In genomic region chr11:73233211-73233610, GRCh38 we compare ENCODE assay signal across 18 cellular contexts. TPM values are rescaled to one million over a fixed set of nuclear protein-coding genes. Genes with fewer than 3 reads are reported as not detected.
"Had no signal": no experiment of that assay in that cellular context is flagged by ENCODE, and none has a peak within 500 bp of the region (broad histone marks: within the 10 kb centered on the region; RNA-seq: fewer than 3 reads in every experiment).

No MANE protein-coding gene starts in this region.

- H3K27ac Mint-ChIP-seq: activated CD8-positive, alpha-beta T cell treated with anti-CD3 and anti-CD28 coated beads, Interleukin-2, amount 10 ng/mL, durations not matched to agents 7 days and 5 days; activated T-helper 1 cell treated with anti-CD3 and anti-CD28 coated beads, Interleukin-12 subunit alpha, Interleukin-12 subunit beta, Interleukin-2, Interleukin-4 antibody, amounts not matched to agents 30 ng/mL and 10 ng/mL and 1 ng/mL, durations not matched to agents 14 hours and 24 hours and 36 hours; brain; natural killer cell; stimulated activated naive CD8-positive, alpha-beta T cell treated with anti-CD3 and anti-CD28 coated beads, Interleukin-15, Interleukin-2, amounts not matched to agents 100 ng/mL and 50 ng/mL, for 24 hours had no signal

- H3K27me3 Mint-ChIP-seq: stimulated activated naive CD8-positive, alpha-beta T cell treated with anti-CD3 and anti-CD28 coated beads, Interleukin-15, Interleukin-2, amounts not matched to agents 100 ng/mL and 50 ng/mL, for 24 hours had no signal

- H3K27ac ChIP-seq: prostate gland, testis, VCaP had no signal

- H3K36me3 Mint-ChIP-seq: brain, natural killer cell had no signal

- H3K4me1 ChIP-seq: prostate gland, testis had no signal

- H3K27me3 ChIP-seq: testis had no signal

- H3K4me3 Mint-ChIP-seq: activated CD8-positive, alpha-beta T cell treated with anti-CD3 and anti-CD28 coated beads, Interleukin-2, amount 10 ng/mL, durations not matched to agents 7 days and 5 days; activated T-helper 1 cell treated with anti-CD3 and anti-CD28 coated beads, Interleukin-12 subunit alpha, Interleukin-12 subunit beta, Interleukin-2, Interleukin-4 antibody, amounts not matched to agents 30 ng/mL and 10 ng/mL and 1 ng/mL, durations not matched to agents 14 hours and 24 hours and 36 hours; brain; central memory CD8-positive, alpha-beta T cell; natural killer cell; stimulated activated naive CD8-positive, alpha-beta T cell treated with anti-CD3 and anti-CD28 coated beads, Interleukin-15, Interleukin-2, amounts not matched to agents 100 ng/mL and 50 ng/mL, for 24 hours had no signal

- ATAC-seq: activated CD8-positive, alpha-beta T cell treated with anti-CD3 and anti-CD28 coated beads, Interleukin-2, amount 10 ng/mL, durations not matched to agents 7 days and 5 days; esophagus mucosa; natural killer cell had no signal

- H3K9me3 Mint-ChIP-seq: activated T-helper 1 cell treated with anti-CD3 and anti-CD28 coated beads, Interleukin-12 subunit alpha, Interleukin-12 subunit beta, Interleukin-2, Interleukin-4 antibody, amounts not matched to agents 30 ng/mL and 10 ng/mL and 1 ng/mL, durations not matched to agents 14 hours and 24 hours and 36 hours; central memory CD8-positive, alpha-beta T cell; natural killer cell; stimulated activated naive CD8-positive, alpha-beta T cell treated with anti-CD3 and anti-CD28 coated beads, Interleukin-15, Interleukin-2, amounts not matched to agents 100 ng/mL and 50 ng/mL, for 24 hours had no signal

- H3K4me1 Mint-ChIP-seq: central memory CD8-positive, alpha-beta T cell; natural killer cell had no signal

- H3K9me3 ChIP-seq: prostate gland, testis had no signal

- FAIRE-seq: endometrium had no signal

- DNase-seq: activated CD4-positive, alpha-beta T cell treated with anti-CD3 and anti-CD28 coated beads for 4 hours; activated CD8-positive, alpha-beta memory T cell treated with anti-CD3 and anti-CD28 coated beads, Interleukin-2, amount 50 U/mL, for 48 hours; activated CD8-positive, alpha-beta T cell treated with anti-CD3 and anti-CD28 coated beads, Interleukin-2, amount 10 ng/mL, durations not matched to agents 7 days and 5 days; activated naive CD4-positive, alpha-beta T cell treated with anti-CD3 and anti-CD28 coated beads, Interleukin-2, amount 50 U/mL, for 16 hours; amniotic stem cell; natural killer cell; nucleus accumbens; stimulated activated CD4-positive, alpha-beta T cell treated with anti-CD3 and anti-CD28 coated beads, Interleukin-4, amount 100 ng/mL, for 1 hour; stimulated activated CD8-positive, alpha-beta memory T cell treated with anti-CD3 and anti-CD28 coated beads, Interleukin-4, amount 100 ng/mL, for 48 hours; testis had no signal

- H3K36me3 ChIP-seq: prostate gland had no signal

- H3K4me3 ChIP-seq: prostate gland, testis had no signal

RNA-seq across cellular contexts. Expression of gene P2RY2, which starts 15.1 kb away (rescaled TPM):
- total RNA-seq: activated CD8-positive, alpha-beta T cell treated with anti-CD3 and anti-CD28 coated beads, Interleukin-2, amount 10 ng/mL, durations not matched to agents 7 days and 5 days; activated T-helper 1 cell treated with anti-CD3 and anti-CD28 coated beads, Interleukin-12 subunit alpha, Interleukin-12 subunit beta, Interleukin-2, Interleukin-4 antibody, amounts not matched to agents 30 ng/mL and 10 ng/mL and 1 ng/mL, durations not matched to agents 14 hours and 24 hours and 36 hours had no signal

RNA-seq across cellular contexts. Expression of gene P2RY6, which starts 38.9 kb away (rescaled TPM):
- total RNA-seq: activated CD8-positive, alpha-beta T cell treated with anti-CD3 and anti-CD28 coated beads, Interleukin-2, amount 10 ng/mL, durations not matched to agents 7 days and 5 days; activated T-helper 1 cell treated with anti-CD3 and anti-CD28 coated beads, Interleukin-12 subunit alpha, Interleukin-12 subunit beta, Interleukin-2, Interleukin-4 antibody, amounts not matched to agents 30 ng/mL and 10 ng/mL and 1 ng/mL, durations not matched to agents 14 hours and 24 hours and 36 hours had no signal
